Comparison of ENCODE assay signal across 26 cellular contexts in genomic region chr9:114546851-114547250, GRCh38.
"Had no signal": no experiment of that assay in that cellular context is flagged by ENCODE, and none has a peak within 500 bp of the region (broad histone marks: within the 10 kb centered on the region; RNA-seq: fewer than 3 reads in every experiment).

No MANE protein-coding gene starts in this region.

- H3K4me1 ChIP-seq: heart left ventricle had no signal

- DNase-seq: activated B cell treated with CpG ODN at 0.5 μM for 24 hours; activated CD4-positive, alpha-beta memory T cell treated with anti-CD3 and anti-CD28 coated beads for 36 hours; activated CD4-positive, alpha-beta T cell treated with anti-CD3 and anti-CD28 coated beads, Interleukin-2, amount 10 ng/mL, durations not matched to agents 24 days and 14 days; activated CD8-positive, alpha-beta memory T cell treated with anti-CD3 and anti-CD28 coated beads, Interleukin-2, amount 10 ng/mL, durations not matched to agents 7 days and 5 days; activated CD8-positive, alpha-beta T cell treated with anti-CD3 and anti-CD28 coated beads, Interleukin-2, amount 10 ng/mL, durations not matched to agents 7 days and 5 days; activated effector memory CD4-positive, alpha-beta T cell treated with Interleukin-2 at 50 U/mL for 16 hours; activated gamma-delta T cell treated with Interleukin-2 at 50 U/mL for 16 hours; activated naive CD4-positive, alpha-beta T cell treated with anti-CD3 and anti-CD28 coated beads, Interleukin-2, amount 50 U/mL, for 16 hours; activated naive CD4-positive, alpha-beta T cell treated with Interleukin-2 at 50 U/mL for 16 hours; activated T-cell treated with anti-CD3 and anti-CD28 coated beads, Interleukin-2, amount 50 U/mL, for 4 hours; amniotic stem cell; anterior cingulate cortex; brain microvascular endothelial cell; effector CD4-positive, alpha-beta T cell; effector memory CD8-positive, alpha-beta T cell; esophagus squamous epithelium; heart left ventricle; T-helper 2 cell; T1000; WERI-Rb-1 had no signal

- H3K27me3 Mint-ChIP-seq: activated B cell treated with CpG ODN at 0.5 μM for 24 hours had no signal

- H3K9me3 ChIP-seq: esophagus squamous epithelium had no signal

- H3K36me3 Mint-ChIP-seq: activated CD4-positive, alpha-beta memory T cell treated with anti-CD3 and anti-CD28 coated beads for 36 hours; activated CD8-positive, alpha-beta memory T cell treated with anti-CD3 and anti-CD28 coated beads, Interleukin-2, amount 10 ng/mL, durations not matched to agents 7 days and 5 days; activated naive CD8-positive, alpha-beta T cell had no signal

- H3K27ac Mint-ChIP-seq: activated B cell treated with CpG ODN at 0.5 μM for 24 hours; activated CD4-positive, alpha-beta memory T cell treated with anti-CD3 and anti-CD28 coated beads for 36 hours; activated CD4-positive, alpha-beta T cell treated with anti-CD3 and anti-CD28 coated beads, Interleukin-2, amount 10 ng/mL, durations not matched to agents 24 days and 14 days; activated CD8-positive, alpha-beta memory T cell treated with anti-CD3 and anti-CD28 coated beads, Interleukin-2, amount 10 ng/mL, durations not matched to agents 7 days and 5 days; activated CD8-positive, alpha-beta T cell treated with anti-CD3 and anti-CD28 coated beads, Interleukin-2, amount 10 ng/mL, durations not matched to agents 7 days and 5 days; activated naive CD8-positive, alpha-beta T cell; activated T-helper 17 cell treated with anti-CD3 and anti-CD28 coated beads, Interleukin-2, amount 50 U/mL, for 72 hours; dendritic cell treated with granulocyte-macrophage colony-stimulating factor and Interleukin-4, amounts not matched to agents 40 ng/mL and 50 ng/mL, for 4 days; effector memory CD8-positive, alpha-beta T cell had no signal

- ATAC-seq: activated CD4-positive, CD25-positive, alpha-beta regulatory T cell treated with anti-CD3 and anti-CD28 coated beads, Interleukin-2, amount 50 U/mL, for 24 hours; activated CD8-positive, alpha-beta memory T cell treated with anti-CD3 and anti-CD28 coated beads, Interleukin-2, amount 10 ng/mL, durations not matched to agents 7 days and 5 days; activated CD8-positive, alpha-beta T cell treated with anti-CD3 and anti-CD28 coated beads, Interleukin-2, amount 10 ng/mL, durations not matched to agents 7 days and 5 days; activated T-cell treated with anti-CD3 and anti-CD28 coated beads, Interleukin-2, amount 50 U/mL, for 4 hours; activated T-helper 17 cell treated with anti-CD3 and anti-CD28 coated beads, Interleukin-2, amount 50 U/mL, for 72 hours; effector memory CD8-positive, alpha-beta T cell; heart left ventricle had no signal

- H3K36me3 ChIP-seq: brain microvascular endothelial cell, esophagus squamous epithelium, heart left ventricle, WERI-Rb-1 had no signal

- H3K9me3 Mint-ChIP-seq: activated B cell treated with CpG ODN at 0.5 μM for 24 hours; activated CD4-positive, alpha-beta memory T cell treated with anti-CD3 and anti-CD28 coated beads for 36 hours; activated CD4-positive, alpha-beta T cell treated with anti-CD3 and anti-CD28 coated beads, Interleukin-2, amount 10 ng/mL, durations not matched to agents 24 days and 14 days; activated T-cell treated with anti-CD3 and anti-CD28 coated beads, Interleukin-2, amount 50 U/mL, for 4 hours; activated T-helper 17 cell treated with anti-CD3 and anti-CD28 coated beads, Interleukin-2, amount 50 U/mL, for 72 hours; central memory CD8-positive, alpha-beta T cell; dendritic cell treated with granulocyte-macrophage colony-stimulating factor and Interleukin-4, amounts not matched to agents 40 ng/mL and 50 ng/mL, for 4 days; effector memory CD8-positive, alpha-beta T cell had no signal

- H3K4me3 ChIP-seq: coronary artery, esophagus squamous epithelium, heart left ventricle had no signal

- H3K4me1 Mint-ChIP-seq: activated CD4-positive, alpha-beta T cell treated with anti-CD3 and anti-CD28 coated beads, Interleukin-2, amount 10 ng/mL, durations not matched to agents 24 days and 14 days; activated CD8-positive, alpha-beta memory T cell treated with anti-CD3 and anti-CD28 coated beads, Interleukin-2, amount 10 ng/mL, durations not matched to agents 7 days and 5 days; activated T-helper 17 cell treated with anti-CD3 and anti-CD28 coated beads, Interleukin-2, amount 50 U/mL, for 72 hours; central memory CD8-positive, alpha-beta T cell had no signal

- H3K4me3 Mint-ChIP-seq: activated B cell treated with CpG ODN at 0.5 μM for 24 hours; activated CD4-positive, alpha-beta memory T cell treated with anti-CD3 and anti-CD28 coated beads for 36 hours; activated CD4-positive, alpha-beta T cell treated with anti-CD3 and anti-CD28 coated beads, Interleukin-2, amount 10 ng/mL, durations not matched to agents 24 days and 14 days; activated CD8-positive, alpha-beta memory T cell treated with anti-CD3 and anti-CD28 coated beads, Interleukin-2, amount 10 ng/mL, durations not matched to agents 7 days and 5 days; activated CD8-positive, alpha-beta T cell treated with anti-CD3 and anti-CD28 coated beads, Interleukin-2, amount 10 ng/mL, durations not matched to agents 7 days and 5 days; activated naive CD8-positive, alpha-beta T cell; activated T-cell treated with anti-CD3 and anti-CD28 coated beads, Interleukin-2, amount 50 U/mL, for 4 hours; activated T-helper 17 cell treated with anti-CD3 and anti-CD28 coated beads, Interleukin-2, amount 50 U/mL, for 72 hours; central memory CD8-positive, alpha-beta T cell; dendritic cell treated with granulocyte-macrophage colony-stimulating factor and Interleukin-4, amounts not matched to agents 40 ng/mL and 50 ng/mL, for 4 days; effector memory CD8-positive, alpha-beta T cell had no signal
